ENCODE assay signal across 8 cellular contexts in genomic region chr20:1437222-1437904, GRCh38. TPM values are rescaled to one million over a fixed set of nuclear protein-coding genes. Genes with fewer than 3 reads are reported as not detected.
DNase-seq lines count a peak whose midpoint lies in the region; ATAC-seq and TF ChIP-seq lines count a peak whose summit lies in the region.

No MANE protein-coding gene starts in this region.

- POLR2A ChIA-PET in activated CD4-positive, alpha-beta T cell treated with anti-CD3 and anti-CD28 coated beads for 36 hours (lab: Charles Lee) = no interaction called here

- intact Hi-C loops in activated CD4-positive, alpha-beta T cell treated with anti-CD3 and anti-CD28 coated beads for 36 hours (cut with DNase I, micrococcal nuclease) = loop anchor here (1.0 to 5.0 kb wide), 7 partner anchors 29 to 211 kb away; partner anchors contain the start of genes RAD21L1 (in 2 of the 2), FKBP1A (in 1 of the 2), NSFL1C (in 1 of the 2) and SDCBP2 (in 1 of the 2)

- H3K4me3 ChIP-seq in HAP-1 = no peak overlapping the region

- H3K9me3 Mint-ChIP-seq in activated CD4-positive, alpha-beta T cell treated with anti-CD3 and anti-CD28 coated beads for 36 hours (ENCODE audit: low read depth) = no peaks in the 10 kb centered on the region

- peak; percentile 92 for TF ChIP-seq CTCF in C4-2B (conservative IDR thresholded peaks at IDR 0.05)

- no peak overlapping the region for H3K27ac Mint-ChIP-seq in activated CD4-positive, alpha-beta T cell treated with anti-CD3 and anti-CD28 coated beads for 36 hours

- H3K36me3 Mint-ChIP-seq in activated CD4-positive, alpha-beta T cell treated with anti-CD3 and anti-CD28 coated beads for 36 hours (ENCODE audit: low read depth) = peaks cover 7% of the 10 kb centered on the region

- in situ Hi-C loops in HAP-1 (cut with MboI; ENCODE audit: low sequenced_read_pairs) = no loop called here

- H3K27me3 ChIP-seq in HAP-1 (ENCODE audit: low read depth) = no peaks in the 10 kb centered on the region

- no peak overlapping the region for H3K27ac ChIP-seq in C4-2B

- no peaks in the 10 kb centered on the region; the same call in 1 of the 2 replicates for H3K36me3 ChIP-seq in HAP-1 (replicated peaks)

- peak; percentile 56 for ATAC-seq in activated CD4-positive, alpha-beta T cell treated with anti-CD3 and anti-CD28 coated beads for 36 hours
- no peak for ATAC-seq in HG03108 (IDR thresholded peaks at IDR 0.05; ENCODE audit: unreplicated experiment)

- H3K4me1 Mint-ChIP-seq in activated CD4-positive, alpha-beta T cell treated with anti-CD3 and anti-CD28 coated beads for 36 hours = peaks cover 27% of the 10 kb centered on the region

- no peaks in the 10 kb centered on the region for H3K27me3 Mint-ChIP-seq in activated CD4-positive, alpha-beta T cell treated with anti-CD3 and anti-CD28 coated beads for 36 hours

- H3K4me3 Mint-ChIP-seq in activated CD4-positive, alpha-beta T cell treated with anti-CD3 and anti-CD28 coated beads for 36 hours = no peak overlapping the region

- CTCF ChIA-PET in activated CD4-positive, alpha-beta T cell treated with anti-CD3 and anti-CD28 coated beads for 36 hours (lab: Charles Lee) = interaction anchor here (0.6 to 4.2 kb wide), 32 partner anchors 11 to 684 kb away, joined by 3 to 22 read pairs (median 4); partner anchors contain the start of gene NSFL1C

- H3K4me1 ChIP-seq in HAP-1 = no peaks in the 10 kb centered on the region

- DNase-seq in HAP-1 (ENCODE audit: low spot score in 2 of 2) = peak; percentile 52 to 80
- DNase-seq in NCI-H446 treated with DMSO at 0.1 percent for 48 hours (lab: John Stamatoyannopoulos, UW) = peak; percentile 6
- DNase-seq in activated CD4-positive, alpha-beta T cell treated with anti-CD3 and anti-CD28 coated beads for 36 hours = peak; percentile 89
- peak; percentile 63 for DNase-seq in cerebellum (ENCODE audit: low spot score)
- DNase-seq in left kidney (ENCODE audit: low read depth, low spot score) = peak; percentile 83
- peak; percentile 83 for DNase-seq in stimulated activated CD4-positive, alpha-beta T cell treated with anti-CD3 and anti-CD28 coated beads, Interleukin-4, amount 100 ng/mL, for 24 hours

- no peaks in the 10 kb centered on the region; the same call in 1 of the 2 replicates for H3K9me3 ChIP-seq in HAP-1

RNA-seq across cellular contexts. Expression of gene NSFL1C, which starts 29.3 kb away (rescaled TPM):
- 10 to 100 TPM; 71.3 to 78.1 TPM for total RNA-seq in activated CD4-positive, alpha-beta T cell treated with anti-CD3 and anti-CD28 coated beads for 36 hours
- 30.4 TPM for total RNA-seq in cerebellum

RNA-seq across cellular contexts. Expression of gene FKBP1A, which starts 44.5 kb away (rescaled TPM):
- 100 to 1,000 TPM; 265 to 316 TPM for total RNA-seq in activated CD4-positive, alpha-beta T cell treated with anti-CD3 and anti-CD28 coated beads for 36 hours
- total RNA-seq in cerebellum = 73.8 TPM

RNA-seq across cellular contexts. Expression of gene SIRPB2, which starts 53.9 kb away (rescaled TPM):
- total RNA-seq in activated CD4-positive, alpha-beta T cell treated with anti-CD3 and anti-CD28 coated beads for 36 hours = not detected
- 1.00 TPM for total RNA-seq in cerebellum

Comparison
In these comparisons a context has a peak if more than half of its experiments do, and no peak if none do; other contexts are left out.
1. DNase-seq: peak in every context shown above with its lines; median percentile 89 in activated CD4-positive, alpha-beta T cell treated with anti-CD3 and anti-CD28 coated beads for 36 hours; 83 in left kidney; 83 in stimulated activated CD4-positive, alpha-beta T cell treated with anti-CD3 and anti-CD28 coated beads, Interleukin-4, amount 100 ng/mL, for 24 hours; 66 in HAP-1; 63 in cerebellum; 6 in NCI-H446 treated with DMSO at 0.1 percent for 48 hours.